In genomic region chr10:122140941-122141623, GRCh38 we compare ENCODE assay signal across 1 cellular context.
TF ChIP-seq lines count a peak whose summit lies in the region.

No MANE protein-coding gene starts in this region.

TF ChIP-seq in IMR-90, 13 proteins besides CTCF, POLR2A, EP300 and RAD21 (continued from another document):
- TF ChIP-seq ELK1 (IDR thresholded peaks at IDR 0.05; ENCODE audit: borderline replicate concordance, low read depth, low read length): no peak
- peak; percentile 79; the same call in 1 of the 2 replicates for TF ChIP-seq MXI1 (IDR thresholded peaks at IDR 0.05; ENCODE audit: borderline replicate concordance, low read depth, low read length)
- no peak for TF ChIP-seq RFX5 (IDR thresholded peaks at IDR 0.05; ENCODE audit: low read depth, low read length)
- peak; percentile 72 for TF ChIP-seq NFE2L2 (IDR thresholded peaks at IDR 0.05; ENCODE audit: low read depth, low read length)
- no peak for TF ChIP-seq SMC3 (IDR thresholded peaks at IDR 0.05; ENCODE audit: low read depth, low read length)
- no peak for TF ChIP-seq CHD1 (IDR thresholded peaks at IDR 0.05; ENCODE audit: low read depth, low read length)
- TF ChIP-seq MAZ (IDR thresholded peaks at IDR 0.05; ENCODE audit: borderline replicate concordance, low read depth, low read length): peak; percentile 57
- no peak for TF ChIP-seq USF2 (IDR thresholded peaks at IDR 0.05; ENCODE audit: low read depth, low read length)
- peak; percentile 53 for TF ChIP-seq RCOR1 (IDR thresholded peaks at IDR 0.05; ENCODE audit: insufficient replicate concordance, low read length)
- TF ChIP-seq MAFK (IDR thresholded peaks at IDR 0.05; ENCODE audit: low read depth, low read length): no peak
